Comparison of ENCODE assay signal across 1 cellular context in genomic region chr20:36098364-36098763, GRCh38.
TF ChIP-seq lines count a peak whose summit lies in the region.

No MANE protein-coding gene starts in this region.

TF ChIP-seq in IMR-90, 13 proteins besides CTCF, POLR2A, EP300 and RAD21 (continued from another document):
- TF ChIP-seq USF2 (IDR thresholded peaks at IDR 0.05; ENCODE audit: low read depth, low read length) = peak; percentile 66; the same call in 1 of the 2 replicates
